In genomic region chr11:87347860-87348259, GRCh38 we compare ENCODE assay signal across 18 cellular contexts.
"Had no signal": no experiment of that assay in that cellular context is flagged by ENCODE, and none has a peak within 500 bp of the region (broad histone marks: within the 10 kb centered on the region; RNA-seq: fewer than 3 reads in every experiment).

No MANE protein-coding gene starts in this region.

- DNase-seq: Kasumi-1, KG1, MM.1S, NCI-H1092 treated with DMSO at 0.1 percent for 48 hours, NCI-H1436, NCI-H187, NCI-H2029, NCI-H2081 treated with DMSO at 0.1 percent for 48 hours, NCI-H2171, NCI-H226, NCI-H446, NCI-H510A, NCI-H524 treated with DMSO at 0.1 percent for 48 hours, NCI-H69, NCI-H774, RPMI8226, SHP77, SK-N-SH had no signal

- H3K9me3 ChIP-seq: SK-N-SH had no signal
